30 cellular contexts compared by ENCODE assay signal in the genomic region with DNA sequence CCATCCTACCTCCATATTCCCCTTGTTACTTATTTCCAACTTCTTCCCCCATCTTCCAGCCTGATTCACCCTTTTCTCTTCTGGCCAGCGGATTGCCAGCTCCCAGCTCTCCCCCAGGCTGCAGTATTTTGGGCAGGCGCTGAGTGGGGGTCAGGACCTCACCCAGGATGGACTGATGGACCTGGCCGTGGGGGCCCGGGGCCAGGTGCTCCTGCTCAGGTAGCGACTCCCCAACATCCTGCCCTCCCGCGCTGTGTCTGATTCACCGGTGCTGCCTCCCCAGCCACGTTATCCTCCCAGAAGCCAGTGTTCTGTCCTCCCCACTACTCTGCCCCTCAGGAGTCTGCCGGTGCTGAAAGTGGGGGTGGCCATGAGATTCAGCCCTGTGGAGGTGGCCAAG. TPM values are rescaled to one million over a fixed set of nuclear protein-coding genes. Genes with fewer than 3 reads are reported as not detected.
"Had no signal": no experiment of that assay in that cellular context is flagged by ENCODE, and none has a peak within 500 bp of the region (broad histone marks: within the 10 kb centered on the region; RNA-seq: fewer than 3 reads in every experiment).

No MANE protein-coding gene starts in this region.

- H3K4me1 Mint-ChIP-seq: mesothelial cell of epicardium had no signal

- H3K36me3 Mint-ChIP-seq: mesothelial cell of epicardium had no signal

- ATAC-seq: effector memory CD8-positive, alpha-beta T cell; esophagus mucosa; gastrocnemius medialis; left cardiac atrium; left lung; left ventricle myocardium superior; lower lobe of right lung; mucosa of descending colon had no signal

- H3K27ac Mint-ChIP-seq: dendritic cell treated with granulocyte-macrophage colony-stimulating factor and Interleukin-4, amounts not matched to agents 40 ng/mL and 50 ng/mL, for 4 days; endodermal cell; mesothelial cell of epicardium had no signal

- H3K4me3 Mint-ChIP-seq: dendritic cell treated with granulocyte-macrophage colony-stimulating factor and Interleukin-4, amounts not matched to agents 40 ng/mL and 50 ng/mL, for 4 days; effector memory CD8-positive, alpha-beta T cell; endodermal cell; mesothelial cell of epicardium had no signal

- DNase-seq: colonic mucosa; cortex of kidney; effector CD8-positive, alpha-beta T cell; effector memory CD8-positive, alpha-beta T cell; endodermal cell; erythroblast; esophagus squamous epithelium; foreskin fibroblast; foreskin melanocyte; gastrocnemius medialis; glutamatergic neuron; head of caudate nucleus; heart right ventricle; hippocampal formation; left cardiac atrium; left lung; left ventricle myocardium superior; lower lobe of right lung; mesenchymal stem cell had no signal

- H3K9me3 Mint-ChIP-seq: dendritic cell treated with granulocyte-macrophage colony-stimulating factor and Interleukin-4, amounts not matched to agents 40 ng/mL and 50 ng/mL, for 4 days; effector memory CD8-positive, alpha-beta T cell; mesothelial cell of epicardium had no signal

RNA-seq across cellular contexts. Expression of gene COX6A2, which starts 15.4 kb away (rescaled TPM):
- total RNA-seq: colonic mucosa, dermis microvascular lymphatic vessel endothelial cell, endodermal cell, esophagus squamous epithelium, glomerular endothelial cell, kidney epithelial cell, lower leg skin, lower lobe of right lung, lung microvascular endothelial cell, mesenteric fat pad, mesothelial cell of epicardium had no signal

RNA-seq across cellular contexts. Expression of gene ITGAD, which starts 19.6 kb away (rescaled TPM):
- total RNA-seq: dermis microvascular lymphatic vessel endothelial cell, endodermal cell, esophagus mucosa, gastrocnemius medialis, glomerular endothelial cell, kidney epithelial cell, left ventricle myocardium superior, lower leg skin, lung microvascular endothelial cell, mesothelial cell of epicardium, myocyte had no signal

RNA-seq across cellular contexts. Expression of gene ITGAX, which starts 57.8 kb away (rescaled TPM):
- total RNA-seq: mesothelial cell of epicardium had no signal
